In the genomic region with DNA sequence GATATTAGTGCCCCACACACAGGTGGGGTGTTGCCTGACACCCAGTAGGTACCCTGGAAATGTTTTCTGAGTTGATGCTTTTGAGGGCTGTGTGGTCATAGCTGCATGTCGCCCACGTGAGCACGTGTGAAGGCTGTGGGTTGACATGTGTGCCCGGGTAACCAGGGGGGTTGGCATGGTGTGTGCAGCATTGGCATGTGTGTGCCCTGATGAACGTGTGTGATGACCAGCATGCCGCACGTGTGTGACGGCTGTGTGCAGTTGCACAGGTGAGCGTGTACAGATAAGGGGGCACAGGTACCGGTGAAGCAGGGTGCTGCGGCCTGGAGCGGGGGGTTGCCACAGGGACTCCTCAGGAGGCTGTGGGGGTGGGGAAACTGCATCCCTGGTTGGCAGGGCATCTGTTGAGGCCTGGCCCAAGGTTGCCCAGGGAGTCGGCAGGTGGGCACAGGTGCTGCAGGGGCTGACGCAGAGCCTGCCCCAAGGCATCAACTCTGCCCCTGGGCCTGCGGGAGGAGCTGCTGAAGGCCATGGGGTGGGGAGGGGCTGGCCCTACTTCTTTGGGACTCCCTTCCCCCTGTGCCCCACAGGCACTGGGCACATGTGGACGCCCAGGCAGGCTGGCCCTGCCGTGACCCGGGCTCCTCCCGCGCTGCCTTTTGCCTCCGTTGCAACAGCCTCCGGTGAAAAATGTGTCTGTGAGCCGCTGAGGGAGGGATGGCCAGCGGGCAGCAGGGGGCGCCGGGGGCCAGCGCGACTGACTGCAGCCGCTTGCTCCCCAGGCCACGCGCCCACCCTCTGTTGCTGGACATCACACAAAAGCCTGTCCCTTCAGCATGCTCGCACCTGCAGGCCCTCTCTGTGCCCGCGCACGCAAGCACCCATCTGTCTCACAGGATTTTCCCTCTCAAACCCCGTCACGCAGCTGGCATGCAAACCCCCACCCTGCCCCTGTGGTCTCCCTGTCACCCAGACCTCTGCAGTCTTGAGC, we compare ENCODE assay signal across 8 cellular contexts. TPM values are rescaled to one million over a fixed set of nuclear protein-coding genes. Genes with fewer than 3 reads are reported as not detected.
DNase-seq lines count a peak whose midpoint lies in the region; ATAC-seq, FAIRE-seq and TF ChIP-seq lines count a peak whose summit lies in the region.

No MANE protein-coding gene starts in this region.

- H3K9me3 ChIP-seq in ovary: no peaks in the 10 kb centered on the region

- ATAC-seq in GM18858 (IDR thresholded peaks at IDR 0.05; ENCODE audit: unreplicated experiment) (no peak), GM18519 (IDR thresholded peaks at IDR 0.05; ENCODE audit: low FRiP score, unreplicated experiment) (no peak)

- no peak for FAIRE-seq in H54 (lab: Jason Lieb, UNC)

- H3K4me1 ChIP-seq in ovary (ENCODE audit: insufficient read depth): no peaks in the 10 kb centered on the region

- TF ChIP-seq CTCF in C4-2B (conservative IDR thresholded peaks at IDR 0.05) (peak; percentile 74), ovary (IDR thresholded peaks at IDR 0.05) (no peak)

- H3K27ac ChIP-seq in C4-2B: no peak overlapping the region
- H3K27ac ChIP-seq in ovary: no peak overlapping the region

- no peaks in the 10 kb centered on the region for H3K27me3 ChIP-seq in ovary

- no peak for TF ChIP-seq EP300 in ovary (IDR thresholded peaks at IDR 0.05)

- no peak overlapping the region for H3K4me3 ChIP-seq in ovary

- DNase-seq in H54 (ENCODE audit: insufficient read length, low spot score) (peak; percentile 58), UCSD-AML1 (lab: John Stamatoyannopoulos, UW; ENCODE audit: unreplicated experiment) (peak; percentile 53), kidney tubule cell (ENCODE audit: low spot score) (peak; percentile 53), NCI-H187 treated with DMSO at 0.1 percent for 48 hours (lab: John Stamatoyannopoulos, UW) (no peak), ovary (no peak)

- TF ChIP-seq POLR2A in H54 (IDR thresholded peaks at IDR 0.05; ENCODE audit: low read depth, low read length): no peak
- no peak for TF ChIP-seq POLR2A in ovary (IDR thresholded peaks at IDR 0.05)

- intact Hi-C loops in ovary (cut with DNase I): no loop called here

- 27 to 30% (median 29%) methylated on average over 37 of the region's 37 CpGs for WGBS in ovary, 3 donors

- no peaks in the 10 kb centered on the region for H3K36me3 ChIP-seq in ovary

RNA-seq across cellular contexts. Expression of gene UNC5A, which starts 2.2 kb away (rescaled TPM):
- total RNA-seq in ovary: under 1 TPM; 0.08 to 0.77 (median 0.23) TPM
- polyA plus RNA-seq in ovary: under 1 TPM in 1 of 2 donors, not detected in 1; 0.82 TPM

Comparison
In these comparisons a context has a peak if more than half of its experiments do, and no peak if none do; other contexts are left out.
1. DNase-seq: peak in H54 (single experiment), UCSD-AML1 (single experiment) and kidney tubule cell (single experiment); none in NCI-H187 treated with DMSO at 0.1 percent for 48 hours (single experiment) and ovary (0 of 5).